8 cellular contexts compared by ENCODE assay signal in genomic region chr4:82561745-82562552, GRCh38. TPM values are rescaled to one million over a fixed set of nuclear protein-coding genes. Genes with fewer than 3 reads are reported as not detected.
DNase-seq lines count a peak whose midpoint lies in the region; TF ChIP-seq lines count a peak whose summit lies in the region.

Gene TMEM150C (minus strand): TSS chr4:82561988. CDS start chr4:82504657, 57,331 bp downstream.

- peak within 1 kb of the TSS; percentile 50 for H3K4me3 ChIP-seq in choroid plexus epithelial cell (ENCODE audit: low read depth, low read length)
- peak within 1 kb of the TSS; percentile 61 to 96 (median 76) for H3K4me3 ChIP-seq in liver (ENCODE audit: low read depth in 1 of 3, low read length in 3 of 3)
- peak within 1 kb of the TSS; percentile 82 for H3K4me3 ChIP-seq in suprapubic skin

- no peak for TF ChIP-seq RAD21 in liver (IDR thresholded peaks at IDR 0.05)

- H3K27ac ChIP-seq in liver (ENCODE audit: low read depth in 1 of 2, low read length in 2 of 2) (peak within 1 kb of the TSS; percentile 32 to 73), suprapubic skin (no peak within 1 kb of the TSS)

- TF ChIP-seq POLR2A in suprapubic skin (IDR thresholded peaks at IDR 0.05): no peak

- peak within 1 kb of the TSS in 1 of 2 donors; percentile 57 for H3K9ac ChIP-seq in liver (ENCODE audit: low read depth in 1 of 2, low read length in 2 of 2)

- no peaks in the 10 kb centered on the region for H3K27me3 ChIP-seq in liver (ENCODE audit: control insufficient read depth in 4 of 4, insufficient read depth in 4 of 4, low read length in 3 of 4)
- peaks cover 3% of the 10 kb centered on the region for H3K27me3 ChIP-seq in suprapubic skin

- H3K36me3 ChIP-seq in liver (ENCODE audit: control insufficient read depth in 4 of 4, insufficient read depth in 3 of 4, low read depth in 1 of 4, low read length in 3 of 4) (no peaks in the 10 kb centered on the region), suprapubic skin (no peaks in the 10 kb centered on the region)

- TF ChIP-seq CTCF in choroid plexus epithelial cell (conservative IDR thresholded peaks at IDR 0.05; ENCODE audit: low read depth, low read length) (no peak), liver (IDR thresholded peaks at IDR 0.05; ENCODE audit: low read depth, low read length, missing input control) (peak; percentile 9), suprapubic skin (IDR thresholded peaks at IDR 0.05) (no peak)

- peak; percentile 9 for DNase-seq in activated gamma-delta T cell (lab: John Stamatoyannopoulos, UW)
- DNase-seq in activated gamma-delta T cell treated with Interleukin-2 at 50 U/mL for 16 hours: no peak
- DNase-seq in NCI-H748 (lab: John Stamatoyannopoulos, UW; ENCODE audit: unreplicated experiment): peak; percentile 70
- peak; percentile 6 for DNase-seq in choroid plexus epithelial cell (ENCODE audit: low read depth)
- DNase-seq in suprapubic skin (ENCODE audit: low spot score in 2 of 2): peak in 1 of 2 donors; percentile 59
- no peak for DNase-seq in activated effector memory CD4-positive, alpha-beta T cell treated with Interleukin-2 at 50 U/mL for 16 hours
- DNase-seq in epidermal melanocyte (ENCODE audit: insufficient read length, low spot score): no peak

- H3K9me3 ChIP-seq in liver (ENCODE audit: control insufficient read depth in 4 of 4, low read length in 3 of 4) (no peaks in the 10 kb centered on the region), suprapubic skin (no peaks in the 10 kb centered on the region)

- peaks cover 3 to 26% (median 11%) of the 10 kb centered on the region in 4 donors for H3K4me1 ChIP-seq in liver (ENCODE audit: control insufficient read depth in 4 of 4, insufficient read depth in 4 of 4, low read length in 3 of 4)
- H3K4me1 ChIP-seq in suprapubic skin: peaks cover 18% of the 10 kb centered on the region

- TF ChIP-seq EP300 in suprapubic skin (IDR thresholded peaks at IDR 0.05): no peak

- WGBS in liver: 2% methylated on average over 67 of the region's 67 CpGs
- 13% methylated on average over 18 of the region's 67 CpGs for WGBS in suprapubic skin

TF ChIP-seq in liver, 16 proteins besides CTCF, POLR2A, EP300 and RAD21:
- TF ChIP-seq RXRA (IDR thresholded peaks at IDR 0.05) (peak in 1 of 2 donors; percentile 22), TAF1 (conservative IDR thresholded peaks at IDR 0.05) (no peak), HNF4A (conservative IDR thresholded peaks at IDR 0.05) (peak in 1 of 2 donors; percentile 8), ZBTB33 (IDR thresholded peaks at IDR 0.05) (no peak), HNF4G (IDR thresholded peaks at IDR 0.05) (no peak), SP1 (IDR thresholded peaks at IDR 0.05) (no peak), MAX (IDR thresholded peaks at IDR 0.05) (no peak), FOXA1 (IDR thresholded peaks at IDR 0.05) (no peak), ATF3 (IDR thresholded peaks at IDR 0.05) (no peak), REST (IDR thresholded peaks at IDR 0.05) (no peak), JUND (IDR thresholded peaks at IDR 0.05) (no peak), NR2F2 (IDR thresholded peaks at IDR 0.05) (no peak), FOXA2 (IDR thresholded peaks at IDR 0.05) (no peak)

RNA-seq across cellular contexts. Expression of gene TMEM150C, which starts in this region (rescaled TPM):
- total RNA-seq in liver (1 to 10 TPM; 4.8 to 8.7 TPM), suprapubic skin (10 to 100 TPM in 2 of 4 donors, 1 to 10 TPM in 2; 3.2 to 10.7 (median 8.7) TPM)
- polyA plus RNA-seq in liver: 1 to 10 TPM; 4.9 to 5.6 TPM

Comparison
In these comparisons a context has a peak if more than half of its experiments do, and no peak if none do; other contexts are left out.
1. DNase-seq: peak in activated gamma-delta T cell (single experiment), NCI-H748 (single experiment) and choroid plexus epithelial cell (single experiment); none in activated gamma-delta T cell treated with Interleukin-2 at 50 U/mL for 16 hours (single experiment), activated effector memory CD4-positive, alpha-beta T cell treated with Interleukin-2 at 50 U/mL for 16 hours (single experiment) and epidermal melanocyte (single experiment).
2. Peak in every context shown above with its lines, with median percentiles within 50 percentile points of each other: H3K4me3 ChIP-seq.